In the genomic region with DNA sequence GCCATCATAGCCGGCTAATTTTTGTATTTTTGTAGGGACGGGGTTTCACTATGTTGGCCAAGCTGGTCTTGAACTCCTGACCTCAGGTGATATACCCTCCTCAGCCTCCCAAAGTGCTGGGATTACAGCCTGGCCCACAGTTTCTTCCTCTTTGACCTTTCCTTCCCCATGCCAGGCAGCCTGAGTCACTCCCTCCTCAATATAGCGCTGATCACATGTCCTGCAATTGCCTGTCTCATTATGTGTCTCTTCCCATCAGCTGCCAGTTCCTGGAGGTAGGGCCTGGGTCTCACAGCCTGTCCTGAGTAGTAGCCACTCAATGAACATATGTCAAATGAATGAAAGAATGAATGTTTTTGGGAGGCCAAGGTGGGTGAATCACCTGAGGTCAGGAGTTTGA, we compare ENCODE assay signal across 16 cellular contexts. TPM values are rescaled to one million over a fixed set of nuclear protein-coding genes. Genes with fewer than 3 reads are reported as not detected.
DNase-seq lines count a peak whose midpoint lies in the region; TF ChIP-seq lines count a peak whose summit lies in the region.
"Had no signal": no experiment of that assay in that cellular context is flagged by ENCODE, and none has a peak within 500 bp of the region (broad histone marks: within the 10 kb centered on the region; RNA-seq: fewer than 3 reads in every experiment).

No MANE protein-coding gene starts in this region.

- H3K56ac ChIP-seq in H9 (ENCODE audit: insufficient read length, low read depth, low read length) = no peak overlapping the region

- H4K20me1 ChIP-seq in H9 (ENCODE audit: control insufficient read depth, insufficient read depth, insufficient read length) = no peaks in the 10 kb centered on the region

- intact Hi-C loops in posterior vena cava (cut with DNase I) = no loop called here

- no peaks in the 10 kb centered on the region for H3K23me2 ChIP-seq in H9 (ENCODE audit: insufficient read length, low read depth, low read length, poor library complexity, severe bottlenecking)

- H3K4me1 ChIP-seq in H9 (ENCODE audit: insufficient read depth, low read length) = peaks cover 5% of the 10 kb centered on the region
- H3K4me1 ChIP-seq: HAP-1 had no signal

- no peak overlapping the region for H4K5ac ChIP-seq in H9 (ENCODE audit: insufficient read length, low read depth, low read length)

- WGBS in H9 (ENCODE audit: extremely low coverage, insufficient read length, low lambda C conversion rate) = no CpG with 5 or more reads among the region's 3 CpGs

- peaks cover 14% of the 10 kb centered on the region in 2 experiments for H3K4me1 Mint-ChIP-seq in H9

- no peak overlapping the region for H3K27ac ChIP-seq in H9 (ENCODE audit: insufficient read length, low read depth, low read length)

- TF ChIP-seq CTCF in H9 (conservative IDR thresholded peaks at IDR 0.05) = no peak

- H2BK12ac ChIP-seq in H9 (ENCODE audit: insufficient read length, low read depth, low read length) = no peak overlapping the region

- H3K18ac ChIP-seq in H9 (ENCODE audit: insufficient read length, low read depth, low read length) = no peak overlapping the region

- H3K79me2 ChIP-seq in H9 (ENCODE audit: insufficient read depth, low read length) = no peaks in the 10 kb centered on the region

- no peak overlapping the region for H3K4ac ChIP-seq in H9 (ENCODE audit: low read depth, low read length)

- H4K91ac ChIP-seq in H9 (ENCODE audit: insufficient read length, low read depth, low read length) = no peak overlapping the region

- no peak overlapping the region for H3T11ph ChIP-seq in H9 (ENCODE audit: low read length)

- H3K79me1 ChIP-seq in H9 (ENCODE audit: insufficient read depth, low read depth, low read length, poor library complexity, severe bottlenecking) = no peaks in the 10 kb centered on the region

- H3K9me3 ChIP-seq in H9 (ENCODE audit: control insufficient read depth, low read depth, low read length) = no peaks in the 10 kb centered on the region
- H3K9me3 ChIP-seq: HAP-1 had no signal

- H2AFZ ChIP-seq in H9 (ENCODE audit: low read length) = no peak overlapping the region

- H3K27me3 ChIP-seq in H9 (ENCODE audit: insufficient read depth, low read length) = no peaks in the 10 kb centered on the region

- no peak overlapping the region for H3K9ac ChIP-seq in H9 (ENCODE audit: extremely low read depth, insufficient read length, low read length)

- no peak overlapping the region for H3K27ac Mint-ChIP-seq in H9
- H3K27ac Mint-ChIP-seq: B cell; CD8-positive, alpha-beta T cell had no signal

- no peak overlapping the region for H2BK5ac ChIP-seq in H9 (ENCODE audit: insufficient read length, low read length)

- H3K27me3 Mint-ChIP-seq in H9 (ENCODE audit: low read depth) = no peaks in the 10 kb centered on the region
- H3K27me3 Mint-ChIP-seq: B cell had no signal

- no peak overlapping the region for H4K8ac ChIP-seq in H9 (replicated peaks; ENCODE audit: insufficient read length, low read depth, low read length)

- H2BK120ac ChIP-seq in H9 (ENCODE audit: low read depth, low read length, poor library complexity, severe bottlenecking) = no peak overlapping the region

- no peak overlapping the region for H3K23ac ChIP-seq in H9 (ENCODE audit: insufficient read length, low read depth, low read length)

- H3K9me3 Mint-ChIP-seq in H9 = no peaks in the 10 kb centered on the region
- H3K9me3 Mint-ChIP-seq: CD8-positive, alpha-beta T cell had no signal

- no peaks in the 10 kb centered on the region for H3K36me3 Mint-ChIP-seq in H9 (ENCODE audit: insufficient read depth in 1 of 3, low read depth in 3 of 3)
- H3K36me3 Mint-ChIP-seq: CD8-positive, alpha-beta T cell had no signal

- H3K4me3 Mint-ChIP-seq in H9 = no peak overlapping the region
- H3K4me3 Mint-ChIP-seq: B cell; CD8-positive, alpha-beta T cell had no signal

- H2AK5ac ChIP-seq in H9 (ENCODE audit: insufficient read length, low read length) = no peak overlapping the region

- DNase-seq in HT1080 (ENCODE audit: low read depth) (peak; percentile 13), MV-4-11 (lab: John Stamatoyannopoulos, UW) (peak; percentile 17), kidney tubule cell (ENCODE audit: low spot score) (peak; percentile 21), posterior vena cava (ENCODE audit: low spot score) (peak; percentile 26), H9 (no peak), germinal center (ENCODE audit: low spot score) (no peak), NCI-H2171 (lab: John Stamatoyannopoulos, UW) (no peak), NCI-H345 (lab: John Stamatoyannopoulos, UW) (no peak)
- DNase-seq: CD8-positive, alpha-beta T cell; COR-L47; DMS153; DMS79 treated with DMSO at 0.1 percent for 48 hours; EL; GOT3 had no signal

- H3K4me2 ChIP-seq in H9 (ENCODE audit: insufficient read depth, insufficient read length, low read length) = no peak overlapping the region

- no peak overlapping the region for H3K14ac ChIP-seq in H9 (ENCODE audit: insufficient read depth, low read length)

- H2BK20ac ChIP-seq in H9 (ENCODE audit: low read depth, low read length, poor library complexity, severe bottlenecking) = no peak overlapping the region

- no peak overlapping the region for H2BK15ac ChIP-seq in H9 (ENCODE audit: low read depth, low read length)

RNA-seq across cellular contexts. Expression of a gene that starts 43.0 kb away (rescaled TPM):
- total RNA-seq in HT1080 (2014; rRNA removed; shearing (Covaris generic)) = 6.4 and 9.8 TPM in 2 replicates
- 5.8 and 6.5 TPM in 2 replicates for polyA plus RNA-seq in HT1080 (2015; cell fraction: cytosol; rRNA removed)
- 10.4 and 10.8 TPM in 2 replicates for polyA plus RNA-seq in HT1080 (2015; cell fraction: nucleus; rRNA removed)
- total RNA-seq in posterior vena cava (1 to 10 TPM; 5.1 to 5.7 TPM), H9 (2021) (19.3 and 20.7 TPM in 2 replicates)

RNA-seq across cellular contexts. Expression of a gene that starts 58.2 kb away (rescaled TPM):
- 1.4 and 2.4 TPM in 2 replicates for total RNA-seq in HT1080 (2014; rRNA removed; shearing (Covaris generic))
- 3.3 and 4.7 TPM in 2 replicates for polyA plus RNA-seq in HT1080 (2015; cell fraction: cytosol; rRNA removed)
- polyA plus RNA-seq in HT1080 (2015; cell fraction: nucleus; rRNA removed) = 3.5 and 4.9 TPM in 2 replicates
- total RNA-seq in posterior vena cava (1 to 10 TPM; 1.4 to 4.3 TPM), H9 (2021) (0.20 TPM in 1 of 2 replicates, not detected in the other)

Comparison
In these comparisons a context has a peak if more than half of its experiments do, and no peak if none do; other contexts are left out.
1. DNase-seq: peak in HT1080 (single experiment), MV-4-11 (single experiment), kidney tubule cell (single experiment) and posterior vena cava (single experiment); none in H9 (single experiment), germinal center (single experiment), NCI-H2171 (single experiment) and NCI-H345 (single experiment).